Comparison of ENCODE assay signal across 8 cellular contexts in the genomic region with DNA sequence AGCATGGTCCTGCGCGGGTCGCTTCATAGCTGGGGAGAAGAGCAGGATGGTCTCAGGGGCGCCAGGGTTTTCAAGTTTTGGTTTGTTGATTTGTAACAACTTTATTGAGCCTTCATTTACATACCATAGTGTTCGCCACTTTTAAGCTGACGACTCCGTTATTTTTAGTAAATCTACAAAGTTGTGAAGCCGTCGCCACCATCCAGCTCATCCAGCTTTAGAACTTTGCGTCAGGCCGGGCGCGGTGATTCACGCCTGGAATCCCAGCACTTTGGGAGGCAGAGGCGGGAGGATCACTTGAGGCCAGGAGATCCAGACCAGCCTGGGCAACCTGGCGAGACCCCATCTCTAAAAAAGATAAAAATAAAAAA. TPM values are rescaled to one million over a fixed set of nuclear protein-coding genes. Genes with fewer than 3 reads are reported as not detected.
A peak's percentile ranks its signal among the peaks of the same experiment; 100 is the strongest.
DNase-seq lines count a peak whose midpoint lies in the region; ATAC-seq, FAIRE-seq and TF ChIP-seq lines count a peak whose summit lies in the region.

No MANE protein-coding gene starts in this region.

- peak overlapping the region; percentile 88 to 96 (median 89) for H3K4me3 Mint-ChIP-seq in T-cell

- DNase-seq in HCEC 1CT, result peak; percentile 62
- no peak for DNase-seq in T-cell
- peak; percentile 68 for DNase-seq in fibroblast of villous mesenchyme (ENCODE audit: low read depth)
- DNase-seq in KBM-7, result no peak
- DNase-seq in urothelium cell line (ENCODE audit: low spot score), result no peak

- no peaks in the 10 kb centered on the region for H3K27me3 Mint-ChIP-seq in T-cell

- ATAC-seq in T-cell (replicated peaks in 1 of 4), result no peak
- no peak for ATAC-seq in HG03097 (IDR thresholded peaks at IDR 0.05; ENCODE audit: low FRiP score, unreplicated experiment)
- ATAC-seq in GM19467 (IDR thresholded peaks at IDR 0.05; ENCODE audit: unreplicated experiment), result no peak

- peak overlapping the region; percentile 98 for H2AFZ ChIP-seq in parathyroid adenoma

- FAIRE-seq in urothelium cell line (lab: Jason Lieb, UNC), result no peak

- H3K4me3 ChIP-seq in fibroblast of villous mesenchyme (ENCODE audit: low read depth, low read length) (peak overlapping the region; percentile 76), parathyroid adenoma (ENCODE audit: low read depth, low read length) (peak overlapping the region; percentile 82)

- in situ Hi-C loops in KBM-7 (cut with MboI; ENCODE audit: low pct_unique_long_range_greater_than_20kb, low sequenced_read_pairs), result no loop called here

- peak overlapping the region; percentile 82 to 93 for H3K27ac Mint-ChIP-seq in T-cell

- no peaks in the 10 kb centered on the region for H3K36me3 ChIP-seq in parathyroid adenoma (ENCODE audit: control insufficient read depth, insufficient read depth, low read length)

- peaks cover 12 to 16% (median 14%) of the 10 kb centered on the region in 3 donors for H3K4me1 Mint-ChIP-seq in T-cell

- TF ChIP-seq CTCF in fibroblast of villous mesenchyme (IDR thresholded peaks at IDR 0.05; ENCODE audit: insufficient read depth, low read depth, low read length), result no peak
- no peak for TF ChIP-seq CTCF in parathyroid adenoma (IDR thresholded peaks at IDR 0.05)

- H3K9ac ChIP-seq in parathyroid adenoma, result no peak overlapping the region

- H3K9me3 Mint-ChIP-seq in T-cell, result no peaks in the 10 kb centered on the region

- H3K79me2 ChIP-seq in parathyroid adenoma, result peaks cover 7% of the 10 kb centered on the region

- H3K9me3 ChIP-seq in parathyroid adenoma (ENCODE audit: control insufficient read depth, low read length), result no peaks in the 10 kb centered on the region

- peaks cover 3% of the 10 kb centered on the region for H3K4me1 ChIP-seq in parathyroid adenoma

- POLR2A ChIA-PET in T-cell (lab: Charles Lee), result no interaction called here

- H3K36me3 Mint-ChIP-seq in T-cell, result peaks cover 4% of the 10 kb centered on the region

- no peaks in the 10 kb centered on the region for H3K27me3 ChIP-seq in parathyroid adenoma (ENCODE audit: control insufficient read depth, insufficient read depth, low read length)

- CTCF ChIA-PET in T-cell (lab: Charles Lee), result interaction anchor here in 1 of 2 donors (1.2 kb wide), 1 partner anchor 164 kb away, joined by 4 read pairs; the partner anchor contains the start of gene TMEM38A

- peak overlapping the region; percentile 36 for H3K27ac ChIP-seq in parathyroid adenoma

- H3K4me2 ChIP-seq in parathyroid adenoma (ENCODE audit: low read length), result peak overlapping the region; percentile 79

RNA-seq across cellular contexts. Expression of gene C19orf44, which starts 0.4 kb away (rescaled TPM):
- total RNA-seq in T-cell (1 to 10 TPM; 2.3 to 4.6 (median 3.3) TPM), fibroblast of villous mesenchyme (4.2 and 6.0 TPM in 2 replicates)

RNA-seq across cellular contexts. Expression of gene CALR3, which starts 0.6 kb away (rescaled TPM):
- not detected for total RNA-seq in T-cell
- total RNA-seq in fibroblast of villous mesenchyme, result not detected in 2 replicates

RNA-seq across cellular contexts. Expression of gene EPS15L1, which starts 24.8 kb away (rescaled TPM):
- total RNA-seq in T-cell (10 to 100 TPM; 42.0 to 60.2 (median 57.7) TPM), fibroblast of villous mesenchyme (16.1 and 18.6 TPM in 2 replicates)

RNA-seq across cellular contexts. Expression of gene CHERP, which starts 45.6 kb away (rescaled TPM):
- 10 to 100 TPM; 52.6 to 76.7 (median 70.3) TPM for total RNA-seq in T-cell
- total RNA-seq in fibroblast of villous mesenchyme, result 6.1 and 6.5 TPM in 2 replicates

Comparison
In these comparisons a context has a peak if more than half of its experiments do, and no peak if none do; other contexts are left out.
1. DNase-seq: peak in HCEC 1CT (single experiment) and fibroblast of villous mesenchyme (single experiment); none in T-cell (0 of 34), KBM-7 (single experiment) and urothelium cell line (single experiment).